29 cellular contexts compared by ENCODE assay signal in genomic region chr6:484729-485111, GRCh38.
A peak's percentile ranks its signal among the peaks of the same experiment; 100 is the strongest.
DNase-seq lines count a peak whose midpoint lies in the region; ATAC-seq and TF ChIP-seq lines count a peak whose summit lies in the region.
"Had no signal": no experiment of that assay in that cellular context is flagged by ENCODE, and none has a peak within 500 bp of the region (broad histone marks: within the 10 kb centered on the region; RNA-seq: fewer than 3 reads in every experiment).

No MANE protein-coding gene starts in this region.

- peaks cover 12 to 31% of the 10 kb centered on the region in 2 donors for H3K4me1 ChIP-seq in naive thymus-derived CD4-positive, alpha-beta T cell (ENCODE audit: control insufficient read depth in 2 of 2, insufficient read depth in 2 of 2, low read length in 2 of 2)
- H3K4me1 ChIP-seq: colonic mucosa, testis had no signal

- POLR2A ChIA-PET in activated B cell treated with CpG ODN at 0.5 μM for 24 hours (lab: Charles Lee): interaction anchor here (0.9 to 9.0 kb wide), 5 partner anchors 12 to 179 kb away, joined by 3 to 80 read pairs (median 32); partner anchors contain the start of gene IRF4
- POLR2A ChIA-PET in naive thymus-derived CD4-positive, alpha-beta T cell (lab: Charles Lee): interaction anchor here (1.3 kb wide), 1 partner anchor 9 kb away, joined by 4 read pairs; no protein-coding TSS in a partner anchor

- H3K27me3 ChIP-seq in naive thymus-derived CD4-positive, alpha-beta T cell (ENCODE audit: control insufficient read depth in 2 of 2, insufficient read depth in 2 of 2, low read length in 2 of 2): no peaks in the 10 kb centered on the region
- H3K27me3 ChIP-seq: cardiac muscle cell, colonic mucosa, neutrophil, testis had no signal

- H3K27me3 Mint-ChIP-seq in activated B cell treated with CpG ODN at 0.5 μM for 24 hours: no peaks in the 10 kb centered on the region
- H3K27me3 Mint-ChIP-seq in nephron progenitor cell (ENCODE audit: low read depth, poor library complexity): peaks cover 3% of the 10 kb centered on the region
- H3K27me3 Mint-ChIP-seq in naive thymus-derived CD4-positive, alpha-beta T cell: no peaks in the 10 kb centered on the region
- H3K27me3 Mint-ChIP-seq: memory B cell, progenitor cell of endocrine pancreas had no signal

- H3K36me3 Mint-ChIP-seq in activated B cell treated with CpG ODN at 0.5 μM for 24 hours (ENCODE audit: low read depth) (peaks cover 18% of the 10 kb centered on the region), nephron progenitor cell (ENCODE audit: low read depth) (peaks cover 35% of the 10 kb centered on the region)
- peaks cover 13 to 42% (median 24%) of the 10 kb centered on the region in 5 donors for H3K36me3 Mint-ChIP-seq in naive thymus-derived CD4-positive, alpha-beta T cell

- no peak overlapping the region for H3K27ac ChIP-seq in naive thymus-derived CD4-positive, alpha-beta T cell (ENCODE audit: low read depth, low read length)
- H3K27ac ChIP-seq: C4-2B, cardiac muscle cell, colonic mucosa, epithelial cell of prostate, KMS-11, neutrophil, testis had no signal

- peak; percentile 58 for DNase-seq in activated CD8-positive, alpha-beta memory T cell treated with anti-CD3 and anti-CD28 coated beads for 24 hours
- no peak for DNase-seq in activated CD8-positive, alpha-beta memory T cell treated with anti-CD3 and anti-CD28 coated beads, Interleukin-2, amount 50 U/mL, for 48 hours
- DNase-seq in NCI-H524 treated with DMSO at 0.1 percent for 48 hours (lab: John Stamatoyannopoulos, UW): peak; percentile 13
- DNase-seq in activated B cell treated with CpG ODN at 0.5 μM for 24 hours: no peak
- DNase-seq in nephron progenitor cell: no peak
- DNase-seq in naive thymus-derived CD4-positive, alpha-beta T cell: no peak
- no peak for DNase-seq in hepatic stellate cell (ENCODE audit: low spot score)
- DNase-seq: activated gamma-delta T cell; aorta; colonic mucosa; effector CD8-positive, alpha-beta T cell; NCI-H146; NCI-H2171; NCI-H526; SHP77 treated with DMSO at 0.1 percent for 48 hours; stimulated activated CD4-positive, alpha-beta T cell treated with anti-CD3 and anti-CD28 coated beads, Interleukin-12 subunit alpha, Interleukin-12 subunit beta, amount 100 ng/mL, for 4 hours; stimulated activated CD4-positive, alpha-beta T cell treated with anti-CD3 and anti-CD28 coated beads, Interleukin-4, amount 100 ng/mL, for 1 hour; T1000; testis had no signal

- peaks cover 0 to 22% (median 0%) of the 10 kb centered on the region in 3 experiments for H3K36me3 ChIP-seq in naive thymus-derived CD4-positive, alpha-beta T cell (ENCODE audit: control insufficient read depth in 2 of 3, insufficient read depth in 3 of 3, low read length in 3 of 3)
- H3K36me3 ChIP-seq: cardiac muscle cell, colonic mucosa had no signal

- TF ChIP-seq CTCF in activated B cell treated with CpG ODN at 0.5 μM for 24 hours (IDR thresholded peaks at IDR 0.05): no peak
- TF ChIP-seq CTCF in nephron progenitor cell (IDR thresholded peaks at IDR 0.05): no peak

- no peak overlapping the region for H3K4me3 Mint-ChIP-seq in activated B cell treated with CpG ODN at 0.5 μM for 24 hours
- no peak overlapping the region for H3K4me3 Mint-ChIP-seq in nephron progenitor cell
- peak overlapping the region in 1 of 10 donors; percentile 51 for H3K4me3 Mint-ChIP-seq in naive thymus-derived CD4-positive, alpha-beta T cell
- H3K4me3 Mint-ChIP-seq: memory B cell had no signal

- no peaks in the 10 kb centered on the region for H3K9me3 ChIP-seq in naive thymus-derived CD4-positive, alpha-beta T cell (ENCODE audit: control insufficient read depth in 2 of 3, low read length in 3 of 3)
- H3K9me3 ChIP-seq: colonic mucosa, neutrophil, testis had no signal

- H3K4me1 Mint-ChIP-seq in activated B cell treated with CpG ODN at 0.5 μM for 24 hours (peaks cover 56% of the 10 kb centered on the region), nephron progenitor cell (no peaks in the 10 kb centered on the region)
- peaks cover 17 to 64% (median 44%) of the 10 kb centered on the region in 7 donors for H3K4me1 Mint-ChIP-seq in naive thymus-derived CD4-positive, alpha-beta T cell

- CTCF ChIA-PET in activated B cell treated with CpG ODN at 0.5 μM for 24 hours (lab: Charles Lee): interaction anchor here (0.8 to 1.0 kb wide), 2 partner anchors 79 to 135 kb away, joined by 3 read pairs; no protein-coding TSS in a partner anchor
- CTCF ChIA-PET in naive thymus-derived CD4-positive, alpha-beta T cell (lab: Charles Lee): no interaction called here

- H3K4me3 ChIP-seq in naive thymus-derived CD4-positive, alpha-beta T cell (ENCODE audit: low read length): no peak overlapping the region
- H3K4me3 ChIP-seq: cardiac muscle cell, colonic mucosa, testis had no signal

- H3K27ac Mint-ChIP-seq in activated B cell treated with CpG ODN at 0.5 μM for 24 hours (peak overlapping the region; percentile 72), nephron progenitor cell (peak overlapping the region; percentile 24)
- peak overlapping the region in 2 of 9 donors; percentile 5 to 86 for H3K27ac Mint-ChIP-seq in naive thymus-derived CD4-positive, alpha-beta T cell
- H3K27ac Mint-ChIP-seq: memory B cell had no signal

- no peak for ATAC-seq in activated B cell treated with CpG ODN at 0.5 μM for 24 hours (ENCODE audit: low read depth)
- ATAC-seq in naive thymus-derived CD4-positive, alpha-beta T cell: no peak
- ATAC-seq: left lobe of liver, Panc1, sciatic nerve had no signal

- H3K9me3 Mint-ChIP-seq in activated B cell treated with CpG ODN at 0.5 μM for 24 hours: no peaks in the 10 kb centered on the region
- peaks cover 9% of the 10 kb centered on the region for H3K9me3 Mint-ChIP-seq in nephron progenitor cell
- peaks cover 0 to 6% (median 0%) of the 10 kb centered on the region in 11 donors for H3K9me3 Mint-ChIP-seq in naive thymus-derived CD4-positive, alpha-beta T cell
- H3K9me3 Mint-ChIP-seq: memory B cell had no signal

- intact Hi-C loops in activated B cell treated with CpG ODN at 0.5 μM for 24 hours (cut with micrococcal nuclease): loop anchor here (1.0 to 5.0 kb wide), 4 partner anchors 9 to 297 kb away; no protein-coding TSS in a partner anchor
- intact Hi-C loops in naive thymus-derived CD4-positive, alpha-beta T cell (cut with micrococcal nuclease): no loop called here

Comparison
In these comparisons a context has a peak if more than half of its experiments do, and no peak if none do; other contexts are left out.
1. DNase-seq: peak in activated CD8-positive, alpha-beta memory T cell treated with anti-CD3 and anti-CD28 coated beads for 24 hours (single experiment) and NCI-H524 treated with DMSO at 0.1 percent for 48 hours (single experiment); none in activated CD8-positive, alpha-beta memory T cell treated with anti-CD3 and anti-CD28 coated beads, Interleukin-2, amount 50 U/mL, for 48 hours (single experiment), activated B cell treated with CpG ODN at 0.5 μM for 24 hours (single experiment), nephron progenitor cell (single experiment), naive thymus-derived CD4-positive, alpha-beta T cell (0 of 9) and hepatic stellate cell (single experiment).